Comparison of ENCODE assay signal across 8 cellular contexts in the genomic region with DNA sequence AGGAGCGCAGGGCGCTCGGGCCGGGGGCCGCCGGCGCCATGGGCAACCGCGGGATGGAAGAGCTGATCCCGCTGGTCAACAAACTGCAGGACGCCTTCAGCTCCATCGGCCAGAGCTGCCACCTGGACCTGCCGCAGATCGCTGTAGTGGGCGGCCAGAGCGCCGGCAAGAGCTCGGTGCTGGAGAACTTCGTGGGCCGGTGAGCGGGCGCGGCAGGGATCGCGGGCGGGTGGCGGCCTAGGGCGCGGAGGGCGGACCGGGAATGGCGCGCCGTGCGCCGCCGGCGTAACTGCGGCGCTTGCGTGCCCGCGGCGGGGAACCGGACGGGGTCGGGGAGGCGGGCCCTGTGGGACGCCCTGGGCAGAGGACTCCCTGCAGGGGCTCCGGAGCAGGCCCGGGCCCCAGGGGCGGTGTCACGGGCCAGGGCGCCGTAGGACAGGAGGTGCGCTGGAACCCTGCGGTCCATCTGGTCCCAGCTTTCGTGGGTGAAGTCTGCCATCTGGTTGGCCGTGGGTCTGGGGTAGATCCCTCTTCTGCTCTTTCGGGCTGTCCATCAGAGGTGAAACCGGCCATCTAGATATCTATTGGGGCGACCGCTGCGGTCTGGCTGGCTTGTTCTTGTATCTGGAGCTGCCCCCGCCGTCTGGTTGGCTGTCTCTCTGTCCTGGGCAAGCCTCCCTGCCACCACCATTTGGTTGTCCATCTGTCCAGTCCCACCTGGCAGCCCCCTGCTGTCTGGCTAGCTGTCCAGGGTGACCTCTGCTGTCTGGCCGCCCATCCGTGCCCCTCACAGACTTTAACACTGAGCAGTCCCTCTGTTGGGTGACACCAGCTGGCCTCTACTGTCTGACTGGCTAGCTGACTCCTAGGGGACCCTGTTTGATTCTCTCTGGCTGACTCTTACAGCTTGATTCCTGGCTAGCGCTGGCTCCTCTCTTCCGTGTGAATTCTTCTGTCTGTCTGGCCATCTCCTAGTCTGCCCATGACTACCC. TPM values are rescaled to one million over a fixed set of nuclear protein-coding genes. Genes with fewer than 3 reads are reported as not detected.
DNase-seq lines count a peak whose midpoint lies in the region; ATAC-seq and TF ChIP-seq lines count a peak whose summit lies in the region.

No MANE protein-coding gene starts in this region.

- DNase-seq in EH (ENCODE audit: low read depth) (peak; percentile 51), NAMALWA (ENCODE audit: low spot score) (peak; percentile 41), esophagus muscularis mucosa (ENCODE audit: extremely low spot score) (no peak), thyroid gland (peak; percentile 50), HPDE6-E6E7 (ENCODE audit: extremely low spot score) (no peak)
- DNase-seq in activated T-cell treated with anti-CD3 and anti-CD28 coated beads, Interleukin-2, amount 50 U/mL, for 1 hour, result peak; percentile 67
- peak in 6 of 9 donors; percentile 34 to 67 (median 49) for DNase-seq in naive thymus-derived CD4-positive, alpha-beta T cell

- 0% methylated on average over 27 of the region's 70 CpGs for WGBS in esophagus muscularis mucosa
- WGBS in thyroid gland, 2 donors, result 0 to 2% methylated on average over 12 to 17 of the region's 70 CpGs

- TF ChIP-seq CTCF in esophagus muscularis mucosa (IDR thresholded peaks at IDR 0.05), result no peak
- no peak for TF ChIP-seq CTCF in thyroid gland (IDR thresholded peaks at IDR 0.05)

- ATAC-seq in GM21737 (IDR thresholded peaks at IDR 0.05; ENCODE audit: unreplicated experiment), result peak; percentile 13
- no peak for ATAC-seq in naive thymus-derived CD4-positive, alpha-beta T cell

- H3K36me3 ChIP-seq in esophagus muscularis mucosa (peaks cover 0 to 17% (median 4%) of the 10 kb centered on the region in 4 donors), thyroid gland (no peaks in the 10 kb centered on the region)
- peaks cover 0 to 16% (median 0%) of the 10 kb centered on the region in 3 experiments for H3K36me3 ChIP-seq in naive thymus-derived CD4-positive, alpha-beta T cell (ENCODE audit: control insufficient read depth in 2 of 3, insufficient read depth in 3 of 3, low read length in 3 of 3)

- H3K27me3 ChIP-seq in esophagus muscularis mucosa, result no peaks in the 10 kb centered on the region
- H3K27me3 ChIP-seq in naive thymus-derived CD4-positive, alpha-beta T cell (ENCODE audit: control insufficient read depth in 2 of 2, insufficient read depth in 2 of 2, low read length in 2 of 2), result no peaks in the 10 kb centered on the region
- no peaks in the 10 kb centered on the region for H3K27me3 ChIP-seq in thyroid gland

- H3K4me3 ChIP-seq in esophagus muscularis mucosa (peak overlapping the region; percentile 80 to 97 (median 88)), thyroid gland (replicated peaks in 1 of 3) (peak overlapping the region; percentile 88 to 99 (median 95))
- peak overlapping the region; percentile 77 for H3K4me3 ChIP-seq in naive thymus-derived CD4-positive, alpha-beta T cell (ENCODE audit: low read length)

- H3K4me1 ChIP-seq in esophagus muscularis mucosa (peaks cover 26 to 52% (median 40%) of the 10 kb centered on the region in 4 donors), thyroid gland (peaks cover 23% of the 10 kb centered on the region in 2 donors)
- H3K4me1 ChIP-seq in naive thymus-derived CD4-positive, alpha-beta T cell (ENCODE audit: control insufficient read depth in 2 of 2, insufficient read depth in 2 of 2, low read length in 2 of 2), result peaks cover 23 to 34% of the 10 kb centered on the region in 2 donors

- CTCF ChIA-PET in naive thymus-derived CD4-positive, alpha-beta T cell (lab: Charles Lee), result interaction anchor here (0.6 to 3.4 kb wide), 14 partner anchors 12 to 375 kb away, joined by 3 to 39 read pairs (median 5); partner anchors contain the start of genes QTRT1 and TMED1

- H3K36me3 Mint-ChIP-seq in naive thymus-derived CD4-positive, alpha-beta T cell, result peaks cover 0 to 9% (median 3%) of the 10 kb centered on the region in 5 donors

- no peaks in the 10 kb centered on the region for H3K9me3 ChIP-seq in esophagus muscularis mucosa
- no peaks in the 10 kb centered on the region for H3K9me3 ChIP-seq in naive thymus-derived CD4-positive, alpha-beta T cell (ENCODE audit: control insufficient read depth in 2 of 3, low read length in 3 of 3)
- H3K9me3 ChIP-seq in thyroid gland, result no peaks in the 10 kb centered on the region

- H3K4me3 Mint-ChIP-seq in naive thymus-derived CD4-positive, alpha-beta T cell, result peak overlapping the region; percentile 91 to 98 (median 96)

- no peaks in the 10 kb centered on the region for H3K27me3 Mint-ChIP-seq in naive thymus-derived CD4-positive, alpha-beta T cell

- POLR2A ChIA-PET in naive thymus-derived CD4-positive, alpha-beta T cell (lab: Charles Lee), result interaction anchor here (0.6 to 3.8 kb wide), 14 partner anchors 9 to 623 kb away, joined by 3 to 22 read pairs (median 6); partner anchors contain the start of genes CARM1, QTRT1 and TMED1

- H3K27ac Mint-ChIP-seq in naive thymus-derived CD4-positive, alpha-beta T cell, result peak overlapping the region; percentile 85 to 96 (median 92)

- peaks cover 21 to 55% (median 37%) of the 10 kb centered on the region in 7 donors for H3K4me1 Mint-ChIP-seq in naive thymus-derived CD4-positive, alpha-beta T cell

- intact Hi-C loops in esophagus muscularis mucosa (cut with DNase I) (loop anchor here (5.0 kb wide), 2 partner anchors 49 to 144 kb away; no protein-coding TSS in a partner anchor), thyroid gland (cut with DNase I) (loop anchor here (5.0 kb wide), 2 partner anchors 49 to 144 kb away; no protein-coding TSS in a partner anchor)
- intact Hi-C loops in naive thymus-derived CD4-positive, alpha-beta T cell (cut with micrococcal nuclease), result loop anchor here in 1 of 2 donors (5.0 kb wide), 1 partner anchor 466 kb away; the partner anchor contains the start of gene MRPL4

- H3K27ac ChIP-seq in esophagus muscularis mucosa (replicated peaks in 1 of 4) (peak overlapping the region; percentile 86 to 94 (median 92)), thyroid gland (peak overlapping the region; percentile 78 to 87 (median 79))
- H3K27ac ChIP-seq in naive thymus-derived CD4-positive, alpha-beta T cell (ENCODE audit: low read depth, low read length), result peak overlapping the region; percentile 87

- TF ChIP-seq EP300 in esophagus muscularis mucosa (IDR thresholded peaks at IDR 0.05), result no peak

- TF ChIP-seq POLR2A in esophagus muscularis mucosa (IDR thresholded peaks at IDR 0.05; ENCODE audit: low read depth), result no peak
- no peak for TF ChIP-seq POLR2A in thyroid gland (IDR thresholded peaks at IDR 0.05)

- no peaks in the 10 kb centered on the region for H3K9me3 Mint-ChIP-seq in naive thymus-derived CD4-positive, alpha-beta T cell

RNA-seq across cellular contexts. Expression of gene DNM2, which starts 0.6 kb away (rescaled TPM):
- total RNA-seq in esophagus muscularis mucosa (100 to 1,000 TPM in 1 of 4 donors, 10 to 100 TPM in 3; 73.6 to 115 (median 93.7) TPM), thyroid gland (100 to 1,000 TPM in 3 of 4 donors, 10 to 100 TPM in 1; 95.1 to 155 (median 120) TPM)
- total RNA-seq in naive thymus-derived CD4-positive, alpha-beta T cell, result 100 to 1,000 TPM; 238 to 340 (median 269) TPM
- 100 to 1,000 TPM in 1 of 2 donors, 10 to 100 TPM in 1; 49.1 to 111 TPM for polyA plus RNA-seq in naive thymus-derived CD4-positive, alpha-beta T cell

RNA-seq across cellular contexts. Expression of gene QTRT1, which starts 17.3 kb away (rescaled TPM):
- total RNA-seq in esophagus muscularis mucosa, result 10 to 100 TPM; 19.9 to 34.9 (median 25.4) TPM
- 10 to 100 TPM; 36.1 to 63.4 (median 54.9) TPM for total RNA-seq in naive thymus-derived CD4-positive, alpha-beta T cell
- 10 to 100 TPM; 38.0 to 41.8 TPM for polyA plus RNA-seq in naive thymus-derived CD4-positive, alpha-beta T cell
- total RNA-seq in thyroid gland, result 10 to 100 TPM; 26.2 to 63.3 (median 37.4) TPM

Comparison
In these comparisons a context has a peak if more than half of its experiments do, and no peak if none do; other contexts are left out.
1. DNase-seq: peak in EH (single experiment), NAMALWA (single experiment), activated T-cell treated with anti-CD3 and anti-CD28 coated beads, Interleukin-2, amount 50 U/mL, for 1 hour (single experiment), naive thymus-derived CD4-positive, alpha-beta T cell (6 of 9) and thyroid gland (2 of 2); none in esophagus muscularis mucosa (single experiment) and HPDE6-E6E7 (single experiment).
2. Peak in every context shown above with its lines, with median percentiles within 50 percentile points of each other: H3K27ac ChIP-seq and H3K4me3 ChIP-seq.